In the genomic region with DNA sequence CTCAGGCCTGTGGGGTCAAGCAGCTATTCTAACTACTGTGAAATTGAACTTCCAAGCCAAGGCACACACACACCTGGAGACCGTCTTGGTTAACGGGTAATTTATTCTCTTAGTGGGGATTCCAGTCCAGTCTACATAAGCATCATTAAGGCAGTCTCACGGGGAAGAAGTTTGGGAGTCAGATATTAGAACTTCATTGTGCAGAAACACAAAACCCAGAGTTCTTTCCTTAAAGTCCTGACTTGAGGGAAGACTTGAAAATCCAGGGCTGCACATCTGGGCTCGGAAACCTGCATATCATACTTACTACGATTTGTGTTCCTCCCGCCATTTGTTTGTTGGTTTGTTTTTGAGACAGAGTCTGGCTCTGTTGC, we compare ENCODE assay signal across 34 cellular contexts.
"Had no signal": no experiment of that assay in that cellular context is flagged by ENCODE, and none has a peak within 500 bp of the region (broad histone marks: within the 10 kb centered on the region; RNA-seq: fewer than 3 reads in every experiment).

No MANE protein-coding gene starts in this region.

- DNase-seq: Karpas-422, Kasumi-1, MG63, MM.1S, MV-4-11, NCI-H1048, NCI-H1092, NCI-H1092 treated with DMSO at 0.1 percent for 48 hours, NCI-H1105, NCI-H1105 treated with DMSO at 0.1 percent for 48 hours, NCI-H1417, NCI-H1417 treated with DMSO at 0.1 percent for 48 hours, NCI-H1436, NCI-H1436 treated with DMSO at 0.1 percent for 48 hours, NCI-H146, NCI-H1694, NCI-H1694 treated with DMSO at 0.1 percent for 48 hours, NCI-H187, NCI-H187 treated with DMSO at 0.1 percent for 48 hours, NCI-H1930, NCI-H2029, NCI-H2029 treated with DMSO at 0.1 percent for 48 hours, NCI-H2081, NCI-H2081 treated with DMSO at 0.1 percent for 48 hours, NCI-H2107, NCI-H2171, NCI-H2171 treated with DMSO at 0.1 percent for 48 hours, NCI-H2227 treated with DMSO at 0.1 percent for 48 hours, NCI-H226, NCI-H345, NCI-H446, NCI-H446 treated with DMSO at 0.1 percent for 48 hours, NCI-H510A, NCI-H510A treated with DMSO at 0.1 percent for 48 hours had no signal

- H3K9me3 ChIP-seq: MG63 had no signal

- H3K27me3 ChIP-seq: MG63 had no signal

- H3K36me3 ChIP-seq: MG63 had no signal

- H3K4me3 ChIP-seq: MG63 had no signal
